ENCODE assay signal across 17 cellular contexts in genomic region chr14:86990396-86990795, GRCh38.
DNase-seq lines count a peak whose midpoint lies in the region; ATAC-seq and TF ChIP-seq lines count a peak whose summit lies in the region.
"Had no signal": no experiment of that assay in that cellular context is flagged by ENCODE, and none has a peak within 500 bp of the region (broad histone marks: within the 10 kb centered on the region; RNA-seq: fewer than 3 reads in every experiment).

No MANE protein-coding gene starts in this region.

- CTCF ChIA-PET in mammary epithelial cell (lab: Charles Lee; ENCODE audit: low non-redundant PET) (no interaction called here), MCF 10A (lab: Yijun Ruan, JAX) (no interaction called here)

- H3K36me3 Mint-ChIP-seq in MCF 10A (ENCODE audit: insufficient read depth, unreplicated experiment), result no peaks in the 10 kb centered on the region
- H3K36me3 Mint-ChIP-seq: CD4-positive, alpha-beta memory T cell had no signal

- no peaks in the 10 kb centered on the region for H3K36me3 ChIP-seq in mammary epithelial cell (ENCODE audit: insufficient read depth, low read length)
- H3K36me3 ChIP-seq in adipocyte (ENCODE audit: control insufficient read depth, insufficient read depth, low read length, severe bottlenecking), result no peaks in the 10 kb centered on the region
- no peaks in the 10 kb centered on the region for H3K36me3 ChIP-seq in trophoblast cell (ENCODE audit: control insufficient read depth in 1 of 2, insufficient read depth in 2 of 2, low read length in 2 of 2)

- no peak overlapping the region for H2BK12ac ChIP-seq in trophoblast cell (ENCODE audit: low read length)

- BruUV-seq in mammary epithelial cell (replicated peaks; lab: Mats Ljungman, UMichigan) (no TSS peak), MCF 10A (replicated peaks; lab: Mats Ljungman, UMichigan) (no TSS peak)

- no peaks in the 10 kb centered on the region for H4K20me1 ChIP-seq in mammary epithelial cell (ENCODE audit: insufficient read depth, low read length)

- H3K4me1 ChIP-seq in mammary epithelial cell (ENCODE audit: insufficient read depth, low read length) (no peaks in the 10 kb centered on the region), adipocyte (ENCODE audit: control insufficient read depth, insufficient read depth, low read length) (no peaks in the 10 kb centered on the region), trophoblast cell (ENCODE audit: control insufficient read depth in 1 of 2, insufficient read depth in 2 of 2, low read length in 2 of 2) (no peaks in the 10 kb centered on the region)

- H4K12ac ChIP-seq in trophoblast cell (ENCODE audit: low read depth, low read length), result no peak overlapping the region

- H3K9ac ChIP-seq in mammary epithelial cell (ENCODE audit: insufficient read depth, low read length) (no peak overlapping the region), adipocyte (ENCODE audit: low read length) (no peak overlapping the region), trophoblast cell (ENCODE audit: low read length) (no peak overlapping the region)
- H3K9ac ChIP-seq: GM23248 had no signal

- H3K27ac Mint-ChIP-seq in MCF 10A (ENCODE audit: low read depth, unreplicated experiment), result no peak overlapping the region
- H3K27ac Mint-ChIP-seq: CD4-positive, alpha-beta memory T cell had no signal

- 65% methylated on average over 2 of the region's 2 CpGs for WGBS in mammary epithelial cell (ENCODE audit: low coverage, missing lambda C conversion rate)
- WGBS in trophoblast cell (ENCODE audit: extremely low coverage, insufficient coverage, insufficient read length), result no CpG with 5 or more reads among the region's 2 CpGs

- H3K18ac ChIP-seq in trophoblast cell (ENCODE audit: low read length), result no peak overlapping the region

- no peak overlapping the region for H3K23ac ChIP-seq in trophoblast cell (ENCODE audit: low read length)

- POLR2A ChIA-PET in MCF 10A (lab: Yijun Ruan, JAX), result no interaction called here

- intact Hi-C loops in mammary epithelial cell (cut with micrococcal nuclease) (no loop called here), MCF 10A (cut with micrococcal nuclease) (no loop called here)

- DNase-seq in mammary epithelial cell (peak; percentile 23), MCF 10A (ENCODE audit: unreplicated experiment) (no peak), adipocyte (ENCODE audit: low read depth) (peak; percentile 57), trophoblast cell (peak; percentile 14 to 52), NCI-H1436 treated with DMSO at 0.1 percent for 48 hours (lab: John Stamatoyannopoulos, UW) (no peak), AG08396 (ENCODE audit: low spot score) (no peak)
- DNase-seq: C1 segment of cervical spinal cord; Calu3; CD4-positive, alpha-beta memory T cell; COR-L47; DMS53; DMS79 treated with DMSO at 0.1 percent for 48 hours; GM23248; H7; HCEC 1CT had no signal

- no peaks in the 10 kb centered on the region for H3K79me1 ChIP-seq in trophoblast cell (ENCODE audit: low read length)

- H2AK5ac ChIP-seq in trophoblast cell (ENCODE audit: low read length), result no peak overlapping the region

- H3K4me1 Mint-ChIP-seq in MCF 10A (ENCODE audit: insufficient read depth, unreplicated experiment), result peaks cover 6% of the 10 kb centered on the region
- H3K4me1 Mint-ChIP-seq: CD4-positive, alpha-beta memory T cell had no signal

- H2AFZ ChIP-seq in mammary epithelial cell (ENCODE audit: low read depth, low read length), result no peak overlapping the region
- H2AFZ ChIP-seq in trophoblast cell (ENCODE audit: insufficient read depth, low read length, poor library complexity), result no peak overlapping the region
- H2AFZ ChIP-seq: GM23248 had no signal

- no peak overlapping the region for H3K4ac ChIP-seq in trophoblast cell (ENCODE audit: low read depth, low read length)

- H3K27ac ChIP-seq in mammary epithelial cell (ENCODE audit: insufficient read depth, low read depth, low read length) (no peak overlapping the region), trophoblast cell (ENCODE audit: low read depth, low read length) (no peak overlapping the region)
- H3K27ac ChIP-seq: 22Rv1, GM23248 had no signal

- ATAC-seq in GM18505 (IDR thresholded peaks at IDR 0.05; ENCODE audit: unreplicated experiment), result no peak

- H3K9me3 ChIP-seq in mammary epithelial cell (replicated peaks; ENCODE audit: insufficient read depth, low read length) (no peaks in the 10 kb centered on the region), adipocyte (ENCODE audit: control insufficient read depth, low read length) (no peaks in the 10 kb centered on the region), trophoblast cell (ENCODE audit: insufficient read depth, low read depth, low read length) (no peaks in the 10 kb centered on the region)

- no peak overlapping the region for H4K91ac ChIP-seq in trophoblast cell (ENCODE audit: low read depth, low read length)

- dilution Hi-C loops in mammary epithelial cell (cut with HindIII; ENCODE audit: low sequenced_read_pairs), result no loop called here

- H3K9me3 Mint-ChIP-seq in MCF 10A (ENCODE audit: unreplicated experiment), result no peaks in the 10 kb centered on the region

- in situ Hi-C loops in mammary epithelial cell (cut with MboI; ENCODE audit: low sequenced_read_pairs in 2 of 2), result no loop called here

- TF ChIP-seq CTCF in mammary epithelial cell (conservative IDR thresholded peaks at IDR 0.05 in 1 of 2, IDR thresholded peaks at IDR 0.05 in 1 of 2; ENCODE audit: extremely low read depth in 1 of 2, insufficient read depth in 1 of 2, low read depth in 1 of 2, low read length in 2 of 2) (no peak), MCF 10A (IDR thresholded peaks at IDR 0.05; ENCODE audit: unreplicated experiment) (no peak)

- H3K4me2 ChIP-seq in mammary epithelial cell (ENCODE audit: insufficient read depth, low read depth, low read length) (no peak overlapping the region), trophoblast cell (ENCODE audit: low read length) (no peak overlapping the region)

- H3K27me3 Mint-ChIP-seq in MCF 10A (ENCODE audit: insufficient read depth, unreplicated experiment), result no peaks in the 10 kb centered on the region
- H3K27me3 Mint-ChIP-seq: CD4-positive, alpha-beta memory T cell had no signal

- no peak overlapping the region for H4K8ac ChIP-seq in trophoblast cell (ENCODE audit: low read depth, low read length)

- no peak for TF ChIP-seq POLR2A in GM18505 (IDR thresholded peaks at IDR 0.05; ENCODE audit: borderline replicate concordance, extremely low read depth, insufficient read depth, insufficient read length)

- H3K79me2 ChIP-seq in mammary epithelial cell (ENCODE audit: insufficient read depth, low read length) (no peaks in the 10 kb centered on the region), trophoblast cell (ENCODE audit: control insufficient read depth, insufficient read depth, low read length, poor library complexity) (no peaks in the 10 kb centered on the region)

- H3K4me3 ChIP-seq in mammary epithelial cell (replicated peaks in 1 of 3; ENCODE audit: insufficient read depth in 1 of 3, low read depth in 2 of 3, low read length in 3 of 3), result no peak overlapping the region
- no peak overlapping the region for H3K4me3 ChIP-seq in adipocyte (ENCODE audit: low read length)
- no peak overlapping the region for H3K4me3 ChIP-seq in trophoblast cell (ENCODE audit: low read depth, low read length)
- H3K4me3 ChIP-seq: GM23248 had no signal

- no peak overlapping the region for H3K4me3 Mint-ChIP-seq in MCF 10A (ENCODE audit: unreplicated experiment)
- H3K4me3 Mint-ChIP-seq: CD4-positive, alpha-beta memory T cell had no signal

- H3K14ac ChIP-seq in trophoblast cell (ENCODE audit: low read length), result no peak overlapping the region

- H3K27me3 ChIP-seq in mammary epithelial cell (ENCODE audit: insufficient read depth, low read length), result no peaks in the 10 kb centered on the region
- H3K27me3 ChIP-seq in adipocyte (replicated peaks; ENCODE audit: control insufficient read depth, insufficient read depth, low read length), result no peaks in the 10 kb centered on the region
- no peaks in the 10 kb centered on the region for H3K27me3 ChIP-seq in trophoblast cell (ENCODE audit: insufficient read depth, low read length)

- H2BK5ac ChIP-seq in trophoblast cell (ENCODE audit: low read depth, low read length, poor library complexity), result no peak overlapping the region

- no peak overlapping the region for H2BK120ac ChIP-seq in trophoblast cell (ENCODE audit: insufficient read depth, low read length, poor library complexity)

Comparison
In these comparisons a context has a peak if more than half of its experiments do, and no peak if none do; other contexts are left out.
1. DNase-seq: peak in mammary epithelial cell (single experiment), adipocyte (single experiment) and trophoblast cell (2 of 2); none in MCF 10A (single experiment), NCI-H1436 treated with DMSO at 0.1 percent for 48 hours (single experiment) and AG08396 (single experiment).